1 cellular context compared by ENCODE assay signal in genomic region chr17:35350493-35350892, GRCh38.
TF ChIP-seq lines count a peak whose summit lies in the region.

No MANE protein-coding gene starts in this region.

TF ChIP-seq in HepG2, 621 proteins besides CTCF, POLR2A, EP300 and RAD21:
- peak; percentile 79 to 89 for TF ChIP-seq MAFK (conservative IDR thresholded peaks at IDR 0.05 in 1 of 2, IDR thresholded peaks at IDR 0.05 in 1 of 2; ENCODE audit: low read length in 2 of 2)
- no peak for TF ChIP-seq ZNF331 (CRISPR knock-in tag; IDR thresholded peaks at IDR 0.05)
- peak; percentile 87 for TF ChIP-seq MAFF (IDR thresholded peaks at IDR 0.05; ENCODE audit: low read depth, low read length)
